Comparison of ENCODE assay signal across 8 cellular contexts in genomic region chr21:34807146-34807880, GRCh38.
A peak's percentile ranks its signal among the peaks of the same experiment; 100 is the strongest.
DNase-seq lines count a peak whose midpoint lies in the region; ATAC-seq lines count a peak whose summit lies in the region.

No MANE protein-coding gene starts in this region.

- peaks cover 93% of the 10 kb centered on the region for H3K4me1 Mint-ChIP-seq in central memory CD8-positive, alpha-beta T cell

- H3K27me3 Mint-ChIP-seq in central memory CD8-positive, alpha-beta T cell: no peaks in the 10 kb centered on the region

- peaks cover 33% of the 10 kb centered on the region for H3K36me3 Mint-ChIP-seq in central memory CD8-positive, alpha-beta T cell (ENCODE audit: insufficient read depth)

- peak overlapping the region; percentile 88 for H3K27ac Mint-ChIP-seq in central memory CD8-positive, alpha-beta T cell (ENCODE audit: low read depth)

- H3K4me3 Mint-ChIP-seq in central memory CD8-positive, alpha-beta T cell: peak overlapping the region; percentile 67

- DNase-seq in COLO829 (ENCODE audit: low spot score) (peak; percentile 21), renal cortical epithelial cell (ENCODE audit: low read depth) (peak; percentile 99), nucleus accumbens (lab: John Stamatoyannopoulos, UW) (no peak), DMS79 treated with DMSO at 0.1 percent for 48 hours (lab: John Stamatoyannopoulos, UW) (no peak)
- peak; percentile 11 for DNase-seq in activated CD4-positive, CD25-positive, alpha-beta regulatory T cell treated with anti-CD3 and anti-CD28 coated beads, Interleukin-2, amount 50 U/mL, for 16 hours (ENCODE audit: low read depth, low spot score)
- peak in 1 of 2 donors; percentile 61 for DNase-seq in central memory CD8-positive, alpha-beta T cell (ENCODE audit: low spot score in 2 of 2)

- ATAC-seq in HG03139 (IDR thresholded peaks at IDR 0.05; ENCODE audit: unreplicated experiment) (peak; percentile 50), HG03175 (IDR thresholded peaks at IDR 0.05; ENCODE audit: unreplicated experiment) (no peak)
- ATAC-seq in central memory CD8-positive, alpha-beta T cell (replicated peaks; ENCODE audit: extremely low read depth, poor library complexity, severe bottlenecking): peak; percentile 83

- H3K9me3 Mint-ChIP-seq in central memory CD8-positive, alpha-beta T cell: no peaks in the 10 kb centered on the region

Comparison
In these comparisons a context has a peak if more than half of its experiments do, and no peak if none do; other contexts are left out.
1. DNase-seq: peak in COLO829 (single experiment), activated CD4-positive, CD25-positive, alpha-beta regulatory T cell treated with anti-CD3 and anti-CD28 coated beads, Interleukin-2, amount 50 U/mL, for 16 hours (single experiment) and renal cortical epithelial cell (single experiment); none in nucleus accumbens (0 of 56) and DMS79 treated with DMSO at 0.1 percent for 48 hours (single experiment).